In genomic region chr4:36198861-36199260, GRCh38 we compare ENCODE assay signal across 31 cellular contexts.
"Had no signal": no experiment of that assay in that cellular context is flagged by ENCODE, and none has a peak within 500 bp of the region (broad histone marks: within the 10 kb centered on the region; RNA-seq: fewer than 3 reads in every experiment).

No MANE protein-coding gene starts in this region.

- ATAC-seq: activated CD4-positive, alpha-beta T cell treated with anti-CD3 and anti-CD28 coated beads for 36 hours; activated naive CD8-positive, alpha-beta T cell treated with anti-CD3 and anti-CD28 coated beads, Interleukin-2, amount 50 U/mL, for 24 hours; T-helper 17 cell had no signal

- DNase-seq: activated CD4-positive, alpha-beta memory T cell treated with anti-CD3 and anti-CD28 coated beads for 36 hours; activated CD4-positive, alpha-beta T cell treated with anti-CD3 and anti-CD28 coated beads for 36 hours; activated CD4-positive, alpha-beta T cell treated with anti-CD3 and anti-CD28 coated beads, Interleukin-2, amount 10 ng/mL, durations not matched to agents 24 days and 14 days; activated CD4-positive, CD25-positive, alpha-beta regulatory T cell; activated CD4-positive, CD25-positive, alpha-beta regulatory T cell treated with anti-CD3 and anti-CD28 coated beads, Interleukin-2, amount 50 U/mL, for 72 hours; activated CD8-positive, alpha-beta memory T cell treated with anti-CD3 and anti-CD28 coated beads, Interleukin-2, amount 10 ng/mL, durations not matched to agents 7 days and 5 days; activated CD8-positive, alpha-beta memory T cell treated with anti-CD3 and anti-CD28 coated beads, Interleukin-2, amount 50 U/mL, for 4 hours; activated CD8-positive, alpha-beta T cell treated with anti-CD3 and anti-CD28 coated beads, Interleukin-2, amount 10 ng/mL, durations not matched to agents 7 days and 5 days; activated effector memory CD4-positive, alpha-beta T cell treated with anti-CD3 and anti-CD28 coated beads, Interleukin-2, amount 50 U/mL, for 16 hours; activated naive CD4-positive, alpha-beta T cell treated with anti-CD3 and anti-CD28 coated beads for 36 hours; activated naive CD8-positive, alpha-beta T cell treated with anti-CD3 and anti-CD28 coated beads for 36 hours; activated naive CD8-positive, alpha-beta T cell treated with anti-CD3 and anti-CD28 coated beads, Interleukin-2, amount 50 U/mL, for 24 hours; activated T-cell treated with anti-CD3 and anti-CD28 coated beads, Interleukin-2, amount 50 U/mL, for 1 hour; activated T-cell treated with anti-CD3 and anti-CD28 coated beads, Interleukin-2, amount 50 U/mL, for 48 hours; adrenal gland; amygdala; central memory CD4-positive, alpha-beta T cell; cerebellar nuclear complex; colonic mucosa; effector memory CD4-positive, alpha-beta T cell; endodermal cell; erythroblast; esophagus squamous epithelium; foreskin melanocyte; T-helper 1 cell; T-helper 17 cell; T1000 had no signal

- H3K27ac ChIP-seq: adrenal gland, ascending aorta, breast epithelium, cardiac muscle cell, colonic mucosa, esophagus squamous epithelium, gastroesophageal sphincter had no signal

- H3K27me3 ChIP-seq: adrenal gland, ascending aorta, breast epithelium, cardiac muscle cell, colonic mucosa, esophagus squamous epithelium, gastroesophageal sphincter had no signal

- H3K4me3 ChIP-seq: adrenal gland, ascending aorta, breast epithelium, cardiac muscle cell, colonic mucosa, esophagus squamous epithelium, gastroesophageal sphincter had no signal

- H3K36me3 ChIP-seq: adrenal gland, ascending aorta, breast epithelium, cardiac muscle cell, colonic mucosa, gastroesophageal sphincter had no signal

- H3K9me3 ChIP-seq: adrenal gland, ascending aorta, breast epithelium, colonic mucosa, esophagus squamous epithelium, gastroesophageal sphincter had no signal

- H3K4me1 ChIP-seq: adrenal gland, ascending aorta, breast epithelium, colonic mucosa, esophagus squamous epithelium, gastroesophageal sphincter had no signal
